ENCODE assay signal across 8 cellular contexts in genomic region chr2:128623776-128624424, GRCh38.
DNase-seq lines count a peak whose midpoint lies in the region; ATAC-seq and TF ChIP-seq lines count a peak whose summit lies in the region.

No MANE protein-coding gene starts in this region.

- intact Hi-C loops in lower lobe of right lung (cut with DNase I) = no loop called here

- H3K9me3 ChIP-seq in RWPE2 (ENCODE audit: severe bottlenecking) (no peaks in the 10 kb centered on the region), lower lobe of right lung (no peaks in the 10 kb centered on the region)

- H3K4me3 ChIP-seq in RWPE2 (ENCODE audit: severe bottlenecking) (no peak overlapping the region), lower lobe of right lung (no peak overlapping the region)

- DNase-seq in DMS 273 (lab: John Stamatoyannopoulos, UW; ENCODE audit: unreplicated experiment) (peak; percentile 66), GM19240 (ENCODE audit: insufficient read length, low spot score) (peak; percentile 54), RWPE2 (ENCODE audit: low spot score) (no peak), lower lobe of right lung (peak; percentile 18), NCI-H1930 (lab: John Stamatoyannopoulos, UW) (no peak), NCI-H774 (lab: John Stamatoyannopoulos, UW) (no peak)
- DNase-seq in effector CD4-positive, alpha-beta T cell = no peak

- TF ChIP-seq CTCF in RWPE2 (IDR thresholded peaks at IDR 0.05; ENCODE audit: poor library complexity, severe bottlenecking) = no peak
- no peak for TF ChIP-seq CTCF in lower lobe of right lung (IDR thresholded peaks at IDR 0.05)

- peaks cover 7% of the 10 kb centered on the region for H3K4me1 ChIP-seq in RWPE2 (ENCODE audit: insufficient read depth, poor library complexity, severe bottlenecking)
- H3K4me1 ChIP-seq in lower lobe of right lung = no peaks in the 10 kb centered on the region

- ATAC-seq in HG03175 (IDR thresholded peaks at IDR 0.05; ENCODE audit: unreplicated experiment) (peak; percentile 65), RWPE2 (ENCODE audit: low read depth) (peak; percentile 66), lower lobe of right lung (no peak)

- H3K27me3 ChIP-seq in RWPE2 (ENCODE audit: insufficient read depth, poor library complexity, severe bottlenecking) (no peaks in the 10 kb centered on the region), lower lobe of right lung (ENCODE audit: low read depth) (no peaks in the 10 kb centered on the region)

- H3K27ac ChIP-seq in RWPE2 (ENCODE audit: poor library complexity, severe bottlenecking) (no peak overlapping the region), lower lobe of right lung (no peak overlapping the region)

- H3K36me3 ChIP-seq in RWPE2 (ENCODE audit: low read depth) (no peaks in the 10 kb centered on the region), lower lobe of right lung (no peaks in the 10 kb centered on the region)

Comparison
In these comparisons a context has a peak if more than half of its experiments do, and no peak if none do; other contexts are left out.
1. DNase-seq: peak in DMS 273 (single experiment), GM19240 (single experiment) and lower lobe of right lung (single experiment); none in RWPE2 (single experiment), NCI-H1930 (0 of 2), NCI-H774 (single experiment) and effector CD4-positive, alpha-beta T cell (single experiment).
2. ATAC-seq: peak in HG03175 (single experiment) and RWPE2 (single experiment); none in lower lobe of right lung (0 of 2).